In the genomic region with DNA sequence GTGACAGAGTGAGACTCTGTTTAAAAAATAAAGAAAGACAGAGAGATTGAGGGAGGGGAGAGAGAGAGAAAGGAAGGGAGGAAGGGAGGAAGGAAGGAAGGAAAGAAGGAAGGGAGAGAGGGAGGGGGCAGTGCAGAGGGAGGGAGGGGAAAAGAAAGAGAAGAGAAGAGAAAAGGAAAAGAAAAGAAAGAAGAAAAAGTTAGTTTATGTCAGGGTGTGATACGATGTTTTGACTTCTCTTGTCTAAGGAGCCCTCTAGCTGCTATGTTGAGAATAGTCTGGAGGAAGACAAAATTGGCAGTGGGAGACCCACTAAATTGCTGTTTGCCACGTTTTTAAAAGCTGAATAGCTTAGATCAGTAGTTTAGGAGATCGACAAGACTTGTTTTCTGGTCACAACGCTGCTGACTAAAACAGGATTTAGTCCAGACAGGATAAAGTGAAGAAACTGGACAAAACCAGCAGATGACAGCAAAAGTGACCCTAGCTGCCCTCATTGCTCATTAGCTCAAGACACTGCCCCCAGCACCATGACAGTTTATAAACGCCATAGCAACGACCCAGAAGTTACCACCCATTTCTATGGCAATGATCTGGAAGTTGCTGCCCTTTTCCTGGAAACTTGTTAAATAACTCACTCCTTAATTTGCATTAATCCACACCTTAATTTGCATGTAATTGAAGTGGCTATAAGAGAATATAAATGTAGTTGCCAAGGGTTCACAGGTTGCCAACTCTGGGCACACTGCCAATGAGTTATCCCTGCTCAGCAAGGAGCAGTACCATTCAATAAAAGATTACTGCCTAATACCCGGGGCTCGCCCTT, we compare ENCODE assay signal across 10 cellular contexts. TPM values are rescaled to one million over a fixed set of nuclear protein-coding genes. Genes with fewer than 3 reads are reported as not detected.
DNase-seq lines count a peak whose midpoint lies in the region; TF ChIP-seq lines count a peak whose summit lies in the region.
"Had no signal": no experiment of that assay in that cellular context is flagged by ENCODE, and none has a peak within 500 bp of the region (broad histone marks: within the 10 kb centered on the region; RNA-seq: fewer than 3 reads in every experiment).

No MANE protein-coding gene starts in this region.

- 26 to 38% (median 31%) methylated on average over 8 of the region's 8 CpGs for WGBS in ovary, 3 donors

- no peaks in the 10 kb centered on the region for H3K36me3 ChIP-seq in cardiac muscle cell
- no peaks in the 10 kb centered on the region for H3K36me3 ChIP-seq in left ventricle myocardium inferior
- no peaks in the 10 kb centered on the region for H3K36me3 ChIP-seq in vagina
- no peaks in the 10 kb centered on the region for H3K36me3 ChIP-seq in ovary

- DNase-seq in cardiac muscle cell (ENCODE audit: low read depth in 1 of 2, low spot score in 1 of 2): peak; percentile 24 to 30
- DNase-seq in left ventricle myocardium inferior: no peak
- peak; percentile 3 for DNase-seq in OCI-M2 (lab: John Stamatoyannopoulos, UW; ENCODE audit: unreplicated experiment)
- DNase-seq in fibroblast of the aortic adventitia (ENCODE audit: low read depth): peak; percentile 43
- DNase-seq in vagina (ENCODE audit: extremely low spot score in 2 of 2): no peak
- DNase-seq in ovary: no peak
- no peak for DNase-seq in CD1c-positive myeloid dendritic cell (ENCODE audit: extremely low spot score)
- no peak for DNase-seq in activated CD4-positive, CD25-positive, alpha-beta regulatory T cell (lab: John Stamatoyannopoulos, UW)

- intact Hi-C loops in left ventricle myocardium inferior (cut with micrococcal nuclease) (no loop called here), vagina (cut with DNase I) (no loop called here), ovary (cut with DNase I) (no loop called here)

- H3K27ac ChIP-seq in cardiac muscle cell (no peak overlapping the region), left ventricle myocardium inferior (replicated peaks) (no peak overlapping the region), vagina (peak overlapping the region; percentile 3), ovary (no peak overlapping the region)

- H3K4me1 ChIP-seq in cardiac muscle cell (ENCODE audit: low read depth) (no peaks in the 10 kb centered on the region), left ventricle myocardium inferior (no peaks in the 10 kb centered on the region), vagina (peaks cover 5% of the 10 kb centered on the region), ovary (ENCODE audit: insufficient read depth) (no peaks in the 10 kb centered on the region)

- peak; percentile 57 for TF ChIP-seq CTCF in cardiac muscle cell (IDR thresholded peaks at IDR 0.05; ENCODE audit: low read depth, low read length)
- no peak for TF ChIP-seq CTCF in left ventricle myocardium inferior (IDR thresholded peaks at IDR 0.05; ENCODE audit: borderline replicate concordance)
- TF ChIP-seq CTCF in fibroblast of the aortic adventitia (IDR thresholded peaks at IDR 0.05; ENCODE audit: insufficient read depth, low read length): peak; percentile 71
- TF ChIP-seq CTCF in vagina (IDR thresholded peaks at IDR 0.05): peak in 1 of 3 experiments; percentile 20
- TF ChIP-seq CTCF in ovary (IDR thresholded peaks at IDR 0.05): no peak

- no peak for TF ChIP-seq EP300 in ovary (IDR thresholded peaks at IDR 0.05)

- no peaks in the 10 kb centered on the region for H3K9me3 ChIP-seq in cardiac muscle cell (ENCODE audit: low read depth)
- no peaks in the 10 kb centered on the region for H3K9me3 ChIP-seq in left ventricle myocardium inferior (replicated peaks)
- H3K9me3 ChIP-seq in vagina: no peaks in the 10 kb centered on the region
- H3K9me3 ChIP-seq in ovary: no peaks in the 10 kb centered on the region

- H3K4me3 ChIP-seq in cardiac muscle cell (no peak overlapping the region), left ventricle myocardium inferior (no peak overlapping the region), fibroblast of the aortic adventitia (ENCODE audit: low read depth, low read length) (no peak overlapping the region), vagina (no peak overlapping the region), ovary (no peak overlapping the region)

- H3K27me3 ChIP-seq in cardiac muscle cell (no peaks in the 10 kb centered on the region), left ventricle myocardium inferior (ENCODE audit: low read depth) (peaks cover 7% of the 10 kb centered on the region), vagina (no peaks in the 10 kb centered on the region), ovary (no peaks in the 10 kb centered on the region)

- TF ChIP-seq POLR2A in vagina (IDR thresholded peaks at IDR 0.05) (no peak), ovary (IDR thresholded peaks at IDR 0.05) (no peak)

RNA-seq across cellular contexts. Expression of a gene that starts 11.1 kb away (rescaled TPM):
- total RNA-seq in cardiac muscle cell: not detected in 2 replicates
- not detected in 2 replicates for polyA plus RNA-seq in cardiac muscle cell
- total RNA-seq in left ventricle myocardium inferior: not detected
- total RNA-seq in fibroblast of the aortic adventitia (ENCODE audit: low replicate concordance): not detected in 2 replicates
- total RNA-seq in vagina: not detected
- total RNA-seq in ovary: not detected
- polyA plus RNA-seq in ovary: not detected
- total RNA-seq: activated CD8-positive, alpha-beta memory T cell treated with anti-CD3 and anti-CD28 coated beads for 36 hours; skeletal muscle tissue had no signal

RNA-seq across cellular contexts. Expression of a gene that starts 39.6 kb away (rescaled TPM):
- 0.67 and 3.2 TPM in 2 replicates for total RNA-seq in cardiac muscle cell
- polyA plus RNA-seq in cardiac muscle cell: 0.73 and 3.5 TPM in 2 replicates
- total RNA-seq in left ventricle myocardium inferior: 0.38 TPM
- total RNA-seq in fibroblast of the aortic adventitia (ENCODE audit: low replicate concordance): 0.36 TPM in 1 of 2 replicates, not detected in the other
- total RNA-seq in vagina: 247 TPM
- total RNA-seq in ovary: 10 to 100 TPM in 1 of 7 donors, 1 to 10 TPM in 6; 2.5 to 15.1 (median 6.8) TPM
- 1 to 10 TPM; 1.8 to 4.0 TPM for polyA plus RNA-seq in ovary
- total RNA-seq: skeletal muscle tissue had no signal

Comparison
In these comparisons a context has a peak if more than half of its experiments do, and no peak if none do; other contexts are left out.
1. DNase-seq: peak in cardiac muscle cell (2 of 2), OCI-M2 (single experiment) and fibroblast of the aortic adventitia (single experiment); none in left ventricle myocardium inferior (single experiment), vagina (0 of 2), ovary (0 of 5), CD1c-positive myeloid dendritic cell (single experiment) and activated CD4-positive, CD25-positive, alpha-beta regulatory T cell (0 of 4).
2. CTCF ChIP-seq: peak in cardiac muscle cell (single experiment) and fibroblast of the aortic adventitia (single experiment); none in left ventricle myocardium inferior (single experiment) and ovary (0 of 3).
3. RNA of a gene that starts 39.6 kb away (total RNA-seq): 247 TPM in vagina (single experiment); 2.5 to 15.1 TPM in ovary, 0.67 to 3.2 TPM in cardiac muscle cell, 0.38 TPM in left ventricle myocardium inferior (single experiment) and 0.36 TPM in fibroblast of the aortic adventitia; every median in the first group is over 10 times any median in the second.